ENCODE assay signal across 35 cellular contexts in genomic region chr6:75760320-75760719, GRCh38.
"Had no signal": no experiment of that assay in that cellular context is flagged by ENCODE, and none has a peak within 500 bp of the region (broad histone marks: within the 10 kb centered on the region; RNA-seq: fewer than 3 reads in every experiment).

No MANE protein-coding gene starts in this region.

- H3K4me3 Mint-ChIP-seq: activated B cell treated with CpG ODN at 0.5 μM for 24 hours; activated CD4-positive, alpha-beta memory T cell treated with anti-CD3 and anti-CD28 coated beads for 36 hours; activated naive CD4-positive, alpha-beta T cell treated with anti-CD3 and anti-CD28 coated beads for 36 hours; activated T-cell treated with anti-CD3 and anti-CD28 coated beads, Interleukin-2, amount 50 U/mL, for 4 hours; activated T-helper 1 cell treated with anti-CD3 and anti-CD28 coated beads, Interleukin-12 subunit alpha, Interleukin-12 subunit beta, Interleukin-2, Interleukin-4 antibody, amounts not matched to agents 30 ng/mL and 10 ng/mL and 1 ng/mL, durations not matched to agents 14 hours and 24 hours and 36 hours; brain; T-cell; T-helper 17 cell had no signal

- H3K9me2 ChIP-seq: SK-N-SH had no signal

- H3K9me3 ChIP-seq: adrenal gland, Peyer's patch, SJSA1, SK-N-SH had no signal

- H3K36me3 ChIP-seq: adrenal gland, Peyer's patch, SJSA1 had no signal

- H3K4me2 ChIP-seq: SK-N-SH had no signal

- H3K4me1 Mint-ChIP-seq: activated B cell treated with CpG ODN at 0.5 μM for 24 hours had no signal

- H3K9me3 Mint-ChIP-seq: activated B cell treated with CpG ODN at 0.5 μM for 24 hours; activated CD4-positive, alpha-beta memory T cell treated with anti-CD3 and anti-CD28 coated beads for 36 hours; activated naive CD4-positive, alpha-beta T cell treated with anti-CD3 and anti-CD28 coated beads for 36 hours; activated naive CD4-positive, alpha-beta T cell treated with anti-CD3 and anti-CD28 coated beads, Interleukin-2, amount 50 U/mL, for 72 hours; activated T-cell treated with anti-CD3 and anti-CD28 coated beads, Interleukin-2, amount 50 U/mL, for 4 hours; activated T-helper 1 cell treated with anti-CD3 and anti-CD28 coated beads, Interleukin-12 subunit alpha, Interleukin-12 subunit beta, Interleukin-2, Interleukin-4 antibody, amounts not matched to agents 30 ng/mL and 10 ng/mL and 1 ng/mL, durations not matched to agents 14 hours and 24 hours and 36 hours; T-cell had no signal

- H3K27ac Mint-ChIP-seq: activated B cell treated with CpG ODN at 0.5 μM for 24 hours; activated CD4-positive, alpha-beta memory T cell treated with anti-CD3 and anti-CD28 coated beads for 36 hours; activated naive CD4-positive, alpha-beta T cell treated with anti-CD3 and anti-CD28 coated beads for 36 hours; activated naive CD4-positive, alpha-beta T cell treated with anti-CD3 and anti-CD28 coated beads, Interleukin-2, amount 50 U/mL, for 72 hours; activated T-helper 1 cell treated with anti-CD3 and anti-CD28 coated beads, Interleukin-12 subunit alpha, Interleukin-12 subunit beta, Interleukin-2, Interleukin-4 antibody, amounts not matched to agents 30 ng/mL and 10 ng/mL and 1 ng/mL, durations not matched to agents 14 hours and 24 hours and 36 hours; brain; T-cell; T-helper 17 cell had no signal

- H3K4me3 ChIP-seq: adrenal gland, K562, Peyer's patch, SJSA1 had no signal

- H3K27me3 ChIP-seq: adrenal gland, Peyer's patch, SJSA1 had no signal

- H3K27me3 Mint-ChIP-seq: brain had no signal

- ATAC-seq: activated naive CD4-positive, alpha-beta T cell treated with anti-CD3 and anti-CD28 coated beads, Interleukin-2, amount 50 U/mL, for 72 hours; activated T-cell treated with anti-CD3 and anti-CD28 coated beads, Interleukin-2, amount 50 U/mL, for 4 hours; K562; PC-3; T-cell; T-helper 17 cell had no signal

- H3K4me1 ChIP-seq: Peyer's patch, SJSA1 had no signal

- DNase-seq: activated B cell treated with CpG ODN at 0.5 μM for 24 hours; activated CD4-positive, alpha-beta memory T cell treated with anti-CD3 and anti-CD28 coated beads for 36 hours; activated CD4-positive, alpha-beta T cell treated with anti-CD3 and anti-CD28 coated beads for 4 hours; activated CD4-positive, alpha-beta T cell treated with anti-CD3 and anti-CD28 coated beads, Interleukin-2, amount 50 U/mL, for 1 hour; activated CD4-positive, CD25-positive, alpha-beta regulatory T cell treated with anti-CD3 and anti-CD28 coated beads, Interleukin-2, amount 50 U/mL, for 72 hours; activated CD8-positive, alpha-beta memory T cell treated with anti-CD3 and anti-CD28 coated beads, Interleukin-2, amount 50 U/mL, for 4 hours; activated gamma-delta T cell treated with Interleukin-2 at 50 U/mL for 16 hours; activated naive CD4-positive, alpha-beta T cell treated with anti-CD3 and anti-CD28 coated beads for 36 hours; activated T-cell treated with anti-CD3 and anti-CD28 coated beads for 4 hours; activated T-cell treated with anti-CD3 and anti-CD28 coated beads, Interleukin-2, amount 50 U/mL, for 4 hours; adrenal gland; caudate nucleus; NCI-H1105; NCI-H1436; NCI-H1694; NCI-H1930; NCI-H2081 treated with DMSO at 0.1 percent for 48 hours; NCI-H226; NCI-H446 treated with DMSO at 0.1 percent for 48 hours; NCI-H524; NK-92 treated with Interleukin-12 subunit alpha and Interleukin-12 subunit beta, amount 100 ng/mL, for 24 hours; PC-3; Peyer's patch; RPMI8226; SHP77 treated with DMSO at 0.1 percent for 48 hours; SK-N-SH; T-cell; T-helper 17 cell had no signal

- H3K27ac ChIP-seq: adrenal gland, Peyer's patch, SJSA1, VCaP had no signal

- FAIRE-seq: bronchial epithelial cell had no signal

- H3K36me3 Mint-ChIP-seq: activated CD4-positive, alpha-beta memory T cell treated with anti-CD3 and anti-CD28 coated beads for 36 hours; activated naive CD4-positive, alpha-beta T cell treated with anti-CD3 and anti-CD28 coated beads, Interleukin-2, amount 50 U/mL, for 72 hours had no signal
